Comparison of ENCODE assay signal across 10 cellular contexts in the genomic region with DNA sequence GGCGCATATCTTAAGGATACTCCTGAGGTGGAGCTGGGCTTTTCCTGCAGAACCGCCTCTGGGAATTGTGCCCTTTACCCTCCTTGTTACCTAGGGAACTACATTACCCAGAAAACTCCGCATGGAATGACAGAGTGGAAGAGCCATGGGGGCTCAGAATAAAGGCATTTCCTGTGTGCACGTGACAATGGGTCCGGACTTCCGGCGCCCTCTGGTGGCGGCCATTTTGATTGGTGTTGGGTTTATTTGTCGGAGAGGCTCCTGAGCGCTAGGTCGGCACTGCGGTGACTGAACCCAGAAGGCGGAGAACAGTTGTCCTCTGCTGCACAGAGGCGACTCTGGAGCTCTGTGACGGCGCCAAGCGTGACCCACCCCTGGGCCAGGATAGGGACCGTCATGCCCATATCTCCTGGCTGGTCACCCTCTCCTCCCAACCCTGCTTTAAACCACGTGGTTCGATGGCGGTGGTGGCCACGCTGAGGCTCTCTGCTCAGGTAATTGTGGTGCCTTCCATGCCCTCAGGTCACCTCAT. TPM values are rescaled to one million over a fixed set of nuclear protein-coding genes. Genes with fewer than 3 reads are reported as not detected.
DNase-seq lines count a peak whose midpoint lies in the region; ATAC-seq, FAIRE-seq and TF ChIP-seq lines count a peak whose summit lies in the region.
"Had no signal": no experiment of that assay in that cellular context is flagged by ENCODE, and none has a peak within 500 bp of the region (broad histone marks: within the 10 kb centered on the region; RNA-seq: fewer than 3 reads in every experiment).

A gene (plus strand): TSS at position 229 of the 532 bp plus-strand sequence. CDS start 230 bp downstream, at position 459.

- H3K23ac ChIP-seq in mesenchymal stem cell (ENCODE audit: low read length in 2 of 2), result peak within 1 kb of the TSS in 1 of 2 experiments; percentile 20

- H4K91ac ChIP-seq in mesenchymal stem cell (ENCODE audit: low read length), result peak within 1 kb of the TSS; percentile 79

- peaks cover 4% of the 10 kb centered on the region for H3K4me1 Mint-ChIP-seq in activated CD8-positive, alpha-beta T cell treated with anti-CD3 and anti-CD28 coated beads, Interleukin-2, amount 10 ng/mL, durations not matched to agents 7 days and 5 days (ENCODE audit: low read depth)
- peaks cover 15 to 23% of the 10 kb centered on the region in 2 donors for H3K4me1 Mint-ChIP-seq in stimulated activated naive B cell treated with anti-CD40 and anti-IgM and Interleukin-4, amounts not matched to agents 10 μg/mL and 1 μg/mL and 100 μg/mL, for 72 hours

- no peaks in the 10 kb centered on the region for H3K9me3 Mint-ChIP-seq in activated CD8-positive, alpha-beta T cell treated with anti-CD3 and anti-CD28 coated beads, Interleukin-2, amount 10 ng/mL, durations not matched to agents 7 days and 5 days (ENCODE audit: insufficient read depth)
- H3K9me3 Mint-ChIP-seq in stimulated activated naive B cell treated with anti-CD40 and anti-IgM and Interleukin-4, amounts not matched to agents 10 μg/mL and 1 μg/mL and 100 μg/mL, for 72 hours, result peaks cover 0 to 3% of the 10 kb centered on the region in 2 donors
- H3K9me3 Mint-ChIP-seq: memory B cell had no signal

- H3K27me3 ChIP-seq in mesenchymal stem cell (ENCODE audit: control insufficient read depth in 1 of 2, insufficient read depth in 1 of 2, low read length in 2 of 2), result no peaks in the 10 kb centered on the region

- H3K27me3 Mint-ChIP-seq in activated CD8-positive, alpha-beta T cell treated with anti-CD3 and anti-CD28 coated beads, Interleukin-2, amount 10 ng/mL, durations not matched to agents 7 days and 5 days (ENCODE audit: low read depth), result no peaks in the 10 kb centered on the region
- H3K27me3 Mint-ChIP-seq in stimulated activated naive B cell treated with anti-CD40 and anti-IgM and Interleukin-4, amounts not matched to agents 10 μg/mL and 1 μg/mL and 100 μg/mL, for 72 hours, result no peaks in the 10 kb centered on the region
- H3K27me3 Mint-ChIP-seq: memory B cell had no signal

- H3K14ac ChIP-seq in mesenchymal stem cell (ENCODE audit: low read length in 2 of 2), result peak within 1 kb of the TSS in 1 of 2 experiments; percentile 19

- peaks cover 49% of the 10 kb centered on the region for H3K36me3 Mint-ChIP-seq in activated CD8-positive, alpha-beta T cell treated with anti-CD3 and anti-CD28 coated beads, Interleukin-2, amount 10 ng/mL, durations not matched to agents 7 days and 5 days (ENCODE audit: low read depth)
- peaks cover 25 to 48% of the 10 kb centered on the region in 2 donors for H3K36me3 Mint-ChIP-seq in stimulated activated naive B cell treated with anti-CD40 and anti-IgM and Interleukin-4, amounts not matched to agents 10 μg/mL and 1 μg/mL and 100 μg/mL, for 72 hours

- peak; percentile 11; the same call in 1 of the 3 replicates for TF ChIP-seq CTCF in A549 (IDR thresholded peaks at IDR 0.05)

- H3K4me1 ChIP-seq in A549, result no peaks in the 10 kb centered on the region
- peaks cover 13% of the 10 kb centered on the region for H3K4me1 ChIP-seq in mesenchymal stem cell (ENCODE audit: control insufficient read depth, insufficient read depth, low read depth, low read length)

- H3K36me3 ChIP-seq in mesenchymal stem cell (ENCODE audit: control insufficient read depth in 1 of 2, insufficient read depth in 2 of 2, low read depth in 1 of 2, low read length in 2 of 2), result peaks cover 6 to 16% of the 10 kb centered on the region in 2 experiments

- H3K79me1 ChIP-seq in mesenchymal stem cell (replicated peaks; ENCODE audit: low read length, poor library complexity, severe bottlenecking), result peaks cover 5% of the 10 kb centered on the region

- peaks cover 54% of the 10 kb centered on the region for H3K9me3 ChIP-seq in A549
- no peaks in the 10 kb centered on the region for H3K9me3 ChIP-seq in mesenchymal stem cell (ENCODE audit: control insufficient read depth, low read length)

- peak within 1 kb of the TSS; percentile 44 for H3K27ac Mint-ChIP-seq in activated CD8-positive, alpha-beta T cell treated with anti-CD3 and anti-CD28 coated beads, Interleukin-2, amount 10 ng/mL, durations not matched to agents 7 days and 5 days
- peak within 1 kb of the TSS; percentile 47 for H3K27ac Mint-ChIP-seq in stimulated activated naive B cell treated with anti-CD40 and anti-IgM and Interleukin-4, amounts not matched to agents 10 μg/mL and 1 μg/mL and 100 μg/mL, for 72 hours
- H3K27ac Mint-ChIP-seq: memory B cell had no signal

- WGBS in A549 (ENCODE audit: missing lambda C conversion rate), result 87% methylated on average over 22 of the region's 22 CpGs
- WGBS in mesenchymal stem cell, result 2% methylated on average over 21 of the region's 22 CpGs

- POLR2A ChIA-PET in A549 (lab: Yijun Ruan, JAX), result no interaction called here
- POLR2A ChIA-PET in activated CD8-positive, alpha-beta T cell treated with anti-CD3 and anti-CD28 coated beads, Interleukin-2, amount 10 ng/mL, durations not matched to agents 7 days and 5 days (lab: Charles Lee), result no interaction called here

- no peak for TF ChIP-seq RAD21 in A549 (conservative IDR thresholded peaks at IDR 0.05 in 1 of 2, IDR thresholded peaks at IDR 0.05 in 1 of 2)

- H3K4me3 ChIP-seq in A549 (no peak within 1 kb of the TSS), mesenchymal stem cell (ENCODE audit: insufficient read depth in 1 of 2, low read depth in 1 of 2, low read length in 2 of 2) (peak within 1 kb of the TSS; percentile 58 to 68)

- H2BK12ac ChIP-seq in mesenchymal stem cell (ENCODE audit: low read length in 2 of 2), result peak within 1 kb of the TSS in 1 of 2 experiments; percentile 29

- H3K4me2 ChIP-seq in A549 (no peak within 1 kb of the TSS), mesenchymal stem cell (ENCODE audit: low read length, poor library complexity, severe bottlenecking) (peak within 1 kb of the TSS; percentile 64)

- peak in 1 of 2 experiments; percentile 45 for DNase-seq in A549 (ENCODE audit: low read depth in 1 of 2, low spot score in 1 of 2)
- DNase-seq in HPDE6-E6E7 (ENCODE audit: extremely low spot score), result peak; percentile 71
- peak; percentile 40 for DNase-seq in activated CD8-positive, alpha-beta T cell treated with anti-CD3 and anti-CD28 coated beads, Interleukin-2, amount 10 ng/mL, durations not matched to agents 7 days and 5 days
- DNase-seq in erythroblast (lab: John Stamatoyannopoulos, UW), result peak; percentile 67 to 72
- DNase-seq in mesenchymal stem cell, result peak; percentile 88
- no peak for DNase-seq in stimulated activated naive B cell treated with anti-CD40 and anti-IgM and Interleukin-4, amounts not matched to agents 10 μg/mL and 1 μg/mL and 100 μg/mL, for 72 hours
- DNase-seq in SIG-M5 (lab: John Stamatoyannopoulos, UW), result no peak

- no peak within 1 kb of the TSS for H2BK120ac ChIP-seq in mesenchymal stem cell (ENCODE audit: low read depth, low read length)

- peak within 1 kb of the TSS; percentile 53 for H2AK5ac ChIP-seq in mesenchymal stem cell (ENCODE audit: low read length, severe bottlenecking)

- TF ChIP-seq POLR2A in A549 (IDR thresholded peaks at IDR 0.05; ENCODE audit: low read length) (no peak), erythroblast (IDR thresholded peaks at IDR 0.05; ENCODE audit: low read length) (no peak)

- TF ChIP-seq EP300 in A549 (IDR thresholded peaks at IDR 0.05), result no peak

- no peak within 1 kb of the TSS for H2AFZ ChIP-seq in mesenchymal stem cell (ENCODE audit: low read depth, low read length)

- CTCF ChIA-PET in A549 (lab: Yijun Ruan, JAX), result interaction anchor here (0.7 to 1.0 kb wide), 2 partner anchors 12 to 158 kb away, joined by 3 read pairs; no protein-coding TSS in a partner anchor
- CTCF ChIA-PET in activated CD8-positive, alpha-beta T cell treated with anti-CD3 and anti-CD28 coated beads, Interleukin-2, amount 10 ng/mL, durations not matched to agents 7 days and 5 days (lab: Charles Lee), result no interaction called here

- H2BK5ac ChIP-seq in mesenchymal stem cell (ENCODE audit: low read depth, low read length, poor library complexity, severe bottlenecking), result no peak within 1 kb of the TSS

- H3K4ac ChIP-seq in mesenchymal stem cell (ENCODE audit: low read depth in 1 of 2, low read length in 2 of 2), result peak within 1 kb of the TSS; percentile 52 to 62

- H3K27ac ChIP-seq in A549 (no peak within 1 kb of the TSS), mesenchymal stem cell (ENCODE audit: low read length, poor library complexity, severe bottlenecking) (peak within 1 kb of the TSS; percentile 55)

- FAIRE-seq in A549 (lab: Jason Lieb, UNC), result no peak
- FAIRE-seq: GM18507 had no signal

- H3K9ac ChIP-seq in mesenchymal stem cell (ENCODE audit: low read length), result peak within 1 kb of the TSS; percentile 72

- ATAC-seq in A549 (peak; percentile 47 to 73; a peak in 4 of 6 replicates), HG03039 (IDR thresholded peaks at IDR 0.05; ENCODE audit: unreplicated experiment) (no peak)
- no peak for ATAC-seq in activated CD8-positive, alpha-beta T cell treated with anti-CD3 and anti-CD28 coated beads, Interleukin-2, amount 10 ng/mL, durations not matched to agents 7 days and 5 days
- ATAC-seq in stimulated activated naive B cell treated with anti-CD40 and anti-IgM and Interleukin-4, amounts not matched to agents 10 μg/mL and 1 μg/mL and 100 μg/mL, for 72 hours (replicated peaks), result peak; percentile 33 to 38

- H2BK15ac ChIP-seq in mesenchymal stem cell (ENCODE audit: low read depth, poor library complexity, severe bottlenecking), result no peak within 1 kb of the TSS

- peak within 1 kb of the TSS; percentile 48 to 70 for H3K18ac ChIP-seq in mesenchymal stem cell (ENCODE audit: low read depth in 1 of 2, low read length in 2 of 2)

- peak within 1 kb of the TSS; percentile 79 for H4K8ac ChIP-seq in mesenchymal stem cell (ENCODE audit: low read length)

- no peak within 1 kb of the TSS for H3K4me3 Mint-ChIP-seq in activated CD8-positive, alpha-beta T cell treated with anti-CD3 and anti-CD28 coated beads, Interleukin-2, amount 10 ng/mL, durations not matched to agents 7 days and 5 days
- H3K4me3 Mint-ChIP-seq in stimulated activated naive B cell treated with anti-CD40 and anti-IgM and Interleukin-4, amounts not matched to agents 10 μg/mL and 1 μg/mL and 100 μg/mL, for 72 hours, result peak within 1 kb of the TSS; percentile 4 to 17
- H3K4me3 Mint-ChIP-seq: memory B cell had no signal

TF ChIP-seq in A549, 52 proteins besides CTCF, POLR2A, EP300 and RAD21:
- TF ChIP-seq TFCP2L1 (CRISPR knock-in tag; IDR thresholded peaks at IDR 0.05), result no peak
- no peak for TF ChIP-seq FOSB (CRISPR knock-in tag; IDR thresholded peaks at IDR 0.05)
- TF ChIP-seq ZFP36 (IDR thresholded peaks at IDR 0.05; ENCODE audit: borderline replicate concordance, partially characterized antibody), result no peak
- TF ChIP-seq EHF (CRISPR knock-in tag; IDR thresholded peaks at IDR 0.05), result no peak

RNA-seq across cellular contexts. Expression of the gene that starts here (rescaled TPM):
- polyA plus RNA-seq in A549 (2011; rRNA removed) (14.2 and 14.9 TPM in 2 replicates), A549 (2017; fragmentation: RNase III; extraction: RNeasy Plus Mini Kit Qiagen cat#74134 plus additional on column Dnase treatment) (13.2 to 15.8 TPM (median 14.1 TPM) in 3 replicates)
- polyA plus RNA-seq in A549 (2012; cell fraction: cytosol; rRNA removed), result 4.0 and 4.9 TPM in 2 replicates
- polyA plus RNA-seq in A549 (2012; cell fraction: nucleus; rRNA removed), result 5.8 and 11.6 TPM in 2 replicates
- 19.8 TPM in 2 replicates for polyA minus RNA-seq in A549 (2011; rRNA and poly(A)+ RNA removed)
- 10 to 100 TPM; 18.7 to 22.2 TPM for total RNA-seq in activated CD8-positive, alpha-beta T cell treated with anti-CD3 and anti-CD28 coated beads, Interleukin-2, amount 10 ng/mL, durations not matched to agents 7 days and 5 days
- polyA plus RNA-seq in mesenchymal stem cell (2013, experiment 1 of 2), result 3.9 TPM
- 4.3 TPM for polyA plus RNA-seq in mesenchymal stem cell (2013, experiment 2 of 2)

Comparison
In these comparisons a context has a peak if more than half of its experiments do, and no peak if none do; other contexts are left out.
1. ATAC-seq: peak in A549 (2 of 2) and stimulated activated naive B cell treated with anti-CD40 and anti-IgM and Interleukin-4, amounts not matched to agents 10 μg/mL and 1 μg/mL and 100 μg/mL, for 72 hours (2 of 2); none in activated CD8-positive, alpha-beta T cell treated with anti-CD3 and anti-CD28 coated beads, Interleukin-2, amount 10 ng/mL, durations not matched to agents 7 days and 5 days (single experiment) and HG03039 (single experiment).
2. DNase-seq: peak in HPDE6-E6E7 (single experiment), activated CD8-positive, alpha-beta T cell treated with anti-CD3 and anti-CD28 coated beads, Interleukin-2, amount 10 ng/mL, durations not matched to agents 7 days and 5 days (single experiment), erythroblast (2 of 2) and mesenchymal stem cell (single experiment); none in stimulated activated naive B cell treated with anti-CD40 and anti-IgM and Interleukin-4, amounts not matched to agents 10 μg/mL and 1 μg/mL and 100 μg/mL, for 72 hours (single experiment) and SIG-M5 (single experiment).